ENCODE assay signal across 22 cellular contexts in the genomic region with DNA sequence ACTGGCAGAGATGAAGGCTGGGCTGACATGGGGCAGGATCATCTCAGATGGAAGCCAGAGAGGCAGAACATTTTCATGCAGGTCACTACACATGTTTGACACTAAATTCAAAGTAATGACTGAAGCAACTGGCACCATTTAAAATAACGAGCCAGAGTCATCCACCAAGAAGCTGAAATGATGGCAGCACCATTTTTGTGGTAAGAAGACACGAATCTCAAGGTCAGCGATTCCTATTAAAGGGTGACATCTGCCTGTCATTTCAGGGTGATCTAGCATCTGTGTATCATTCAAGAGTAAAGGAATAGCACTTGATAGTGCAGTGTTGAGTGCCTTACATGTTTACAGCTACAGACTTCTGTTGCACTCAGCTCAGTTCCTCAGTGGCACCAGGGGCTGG.
"Had no signal": no experiment of that assay in that cellular context is flagged by ENCODE, and none has a peak within 500 bp of the region (broad histone marks: within the 10 kb centered on the region; RNA-seq: fewer than 3 reads in every experiment).

No MANE protein-coding gene starts in this region.

- FAIRE-seq: urothelium cell line had no signal

- H3K36me3 Mint-ChIP-seq: natural killer cell treated with Interleukin-12 subunit alpha and Interleukin-12 subunit beta and Interleukin-15 and Interleukin-18, amount 100 ng/mL, for 72 hours; neural progenitor cell; stimulated activated effector memory CD8-positive, alpha-beta T cell treated with anti-CD3 and anti-CD28 coated beads, Interleukin-12 subunit alpha, Interleukin-12 subunit beta, amount 100 ng/mL, for 72 hours; type B pancreatic cell had no signal

- H3K9me3 Mint-ChIP-seq: neural progenitor cell, type B pancreatic cell had no signal

- H3K4me1 ChIP-seq: neural progenitor cell, suprapubic skin, thyroid gland had no signal

- H3K4me3 Mint-ChIP-seq: natural killer cell treated with Interleukin-12 subunit alpha and Interleukin-12 subunit beta and Interleukin-15 and Interleukin-18, amount 100 ng/mL, for 72 hours; neural progenitor cell; stimulated activated effector memory CD8-positive, alpha-beta T cell treated with anti-CD3 and anti-CD28 coated beads, Interleukin-12 subunit alpha, Interleukin-12 subunit beta, amount 100 ng/mL, for 72 hours; type B pancreatic cell had no signal

- H3K4me1 Mint-ChIP-seq: neural progenitor cell; stimulated activated effector memory CD8-positive, alpha-beta T cell treated with anti-CD3 and anti-CD28 coated beads, Interleukin-12 subunit alpha, Interleukin-12 subunit beta, amount 100 ng/mL, for 72 hours had no signal

- H2AFZ ChIP-seq: hepatocyte, neural progenitor cell had no signal

- H3K27ac ChIP-seq: dorsolateral prefrontal cortex, hepatocyte, neural progenitor cell, ovary, suprapubic skin, thyroid gland had no signal

- H3K9me3 ChIP-seq: mucosa of descending colon, ovary, suprapubic skin, thyroid gland had no signal

- H3K36me3 ChIP-seq: neural progenitor cell, ovary, suprapubic skin, thyroid gland had no signal

- H3K9ac ChIP-seq: neural progenitor cell had no signal

- H3K27me3 ChIP-seq: dorsolateral prefrontal cortex, hepatocyte, neural progenitor cell, ovary, suprapubic skin, thyroid gland had no signal

- ATAC-seq: mucosa of descending colon; natural killer cell treated with Interleukin-12 subunit alpha and Interleukin-12 subunit beta and Interleukin-15 and Interleukin-18, amount 100 ng/mL, for 72 hours; right cardiac atrium; stimulated activated effector memory CD8-positive, alpha-beta T cell treated with anti-CD3 and anti-CD28 coated beads, Interleukin-12 subunit alpha, Interleukin-12 subunit beta, amount 100 ng/mL, for 72 hours; stimulated activated naive CD8-positive, alpha-beta T cell treated with anti-CD3 and anti-CD28 coated beads, Interleukin-15, Interleukin-2, amounts not matched to agents 100 U/mL and 50 U/mL, for 24 hours had no signal

- H3K79me2 ChIP-seq: hepatocyte had no signal

- H3K27ac Mint-ChIP-seq: natural killer cell treated with Interleukin-12 subunit alpha and Interleukin-12 subunit beta and Interleukin-15 and Interleukin-18, amount 100 ng/mL, for 72 hours; neural progenitor cell; stimulated activated effector memory CD8-positive, alpha-beta T cell treated with anti-CD3 and anti-CD28 coated beads, Interleukin-12 subunit alpha, Interleukin-12 subunit beta, amount 100 ng/mL, for 72 hours; type B pancreatic cell had no signal

- H3K4me3 ChIP-seq: dorsolateral prefrontal cortex, hepatocyte, mucosa of descending colon, neural progenitor cell, ovary, smooth muscle cell, suprapubic skin, thyroid gland had no signal

- H3K4me2 ChIP-seq: hepatocyte, neural progenitor cell, smooth muscle cell had no signal

- DNase-seq: cortex of kidney; dorsolateral prefrontal cortex; effector CD8-positive, alpha-beta T cell; foreskin melanocyte; head of caudate nucleus; mammary epithelial cell; mucosa of descending colon; nucleus accumbens; ovary; right cardiac atrium; stimulated activated CD4-positive, alpha-beta T cell treated with anti-CD3 and anti-CD28 coated beads, Interleukin-4, amount 100 ng/mL, for 1 hour; stimulated activated CD8-positive, alpha-beta memory T cell treated with anti-CD3 and anti-CD28 coated beads, Interleukin-4, amount 100 ng/mL, for 48 hours; stimulated activated naive CD8-positive, alpha-beta T cell treated with anti-CD3 and anti-CD28 coated beads, Interleukin-15, Interleukin-2, amounts not matched to agents 100 U/mL and 50 U/mL, for 24 hours; thyroid gland had no signal
